22 cellular contexts compared by ENCODE assay signal in genomic region chr3:46670891-46671427, GRCh38. TPM values are rescaled to one million over a fixed set of nuclear protein-coding genes. Genes with fewer than 3 reads are reported as not detected.
DNase-seq lines count a peak whose midpoint lies in the region; ATAC-seq, FAIRE-seq and TF ChIP-seq lines count a peak whose summit lies in the region.
"Had no signal": no experiment of that assay in that cellular context is flagged by ENCODE, and none has a peak within 500 bp of the region (broad histone marks: within the 10 kb centered on the region; RNA-seq: fewer than 3 reads in every experiment).

No MANE protein-coding gene starts in this region.

- H4K5ac ChIP-seq in H1 (ENCODE audit: insufficient read length, low read depth, low read length) = no peak overlapping the region

- TF ChIP-seq CTCF in BE2C (IDR thresholded peaks at IDR 0.05; ENCODE audit: low read depth, low read length) (no peak), GM23338 (conservative IDR thresholded peaks at IDR 0.05; ENCODE audit: low read depth in 2 of 2) (no peak), H1 (IDR thresholded peaks at IDR 0.05; ENCODE audit: control extremely low read depth in 1 of 3, insufficient read depth in 1 of 3, low read depth in 1 of 3, low read length in 3 of 3) (no peak), ovary (IDR thresholded peaks at IDR 0.05) (no peak)

- H3K36me3 Mint-ChIP-seq in GM23338 (ENCODE audit: low read depth) = peaks cover 4% of the 10 kb centered on the region; the same call in 2 of the 3 replicates
- H3K36me3 Mint-ChIP-seq: IgD-negative memory B cell, neural progenitor cell had no signal

- no peak overlapping the region for H2BK12ac ChIP-seq in H1 (ENCODE audit: low read depth, low read length)

- H2AK5ac ChIP-seq in H1 (ENCODE audit: low read depth, low read length) = no peak overlapping the region

- no peak overlapping the region for H3K27ac Mint-ChIP-seq in GM23338
- H3K27ac Mint-ChIP-seq: neural progenitor cell had no signal

- H4K20me1 ChIP-seq in GM23338 (replicated peaks; ENCODE audit: insufficient read depth) (no peaks in the 10 kb centered on the region), H1 (replicated peaks in 1 of 2; ENCODE audit: control insufficient read depth in 1 of 2, insufficient read depth in 2 of 2, low read length in 2 of 2) (peaks cover 0 to under 1% of the 10 kb centered on the region in 2 experiments)

- H3K9me3 Mint-ChIP-seq in GM23338 = no peaks in the 10 kb centered on the region
- H3K9me3 Mint-ChIP-seq: IgD-negative memory B cell, neural progenitor cell had no signal

- no peak for FAIRE-seq in H1 (lab: Jason Lieb, UNC)
- FAIRE-seq: D721Med, G401.6, keratinocyte had no signal

- intact Hi-C loops in ovary (cut with DNase I) = no loop called here

- H3K9me2 ChIP-seq in GM23338 (ENCODE audit: insufficient read depth) = 0 out of 2 replicates have a peak, but pooled peaks cover 4% of the 10 kb centered on the region

- H3K9ac ChIP-seq in H1 (replicated peaks in 1 of 4; ENCODE audit: extremely low read depth in 1 of 4, low read depth in 3 of 4, low read length in 3 of 4) = no peak overlapping the region
- H3K9ac ChIP-seq: neural progenitor cell had no signal

- H3K4ac ChIP-seq in H1 (replicated peaks; ENCODE audit: insufficient read length, low read depth, low read length) = no peak overlapping the region

- no peak for TF ChIP-seq RAD21 in H1 (IDR thresholded peaks at IDR 0.05 in 1 of 2, conservative IDR thresholded peaks at IDR 0.05 in 1 of 2; ENCODE audit: low read depth in 2 of 2, low read length in 2 of 2)

- peak; percentile 0 for DNase-seq in BE2C
- DNase-seq in GM23338 (ENCODE audit: low spot score) = no peak
- peak in 1 of 2 experiments; percentile 41 for DNase-seq in H1 (ENCODE audit: low read depth in 1 of 2, low spot score in 2 of 2)
- peak in 3 of 5 donors; percentile 4 to 17 (median 6) for DNase-seq in ovary
- no peak for DNase-seq in NCI-H345 (lab: John Stamatoyannopoulos, UW)
- no peak for DNase-seq in NCI-H2171 (lab: John Stamatoyannopoulos, UW)
- DNase-seq in NCI-H748 treated with DMSO at 0.1 percent for 48 hours (lab: John Stamatoyannopoulos, UW) = no peak
- DNase-seq: activated CD4-positive, alpha-beta T cell treated with anti-CD3 and anti-CD28 coated beads for 48 hours; hippocampal formation; midbrain; NCI-H187 treated with DMSO at 0.1 percent for 48 hours; NCI-H524; substantia nigra had no signal

- H3K36me3 ChIP-seq in BE2C = no peaks in the 10 kb centered on the region
- H3K36me3 ChIP-seq in GM23338 (ENCODE audit: insufficient read depth) = no peaks in the 10 kb centered on the region
- no peaks in the 10 kb centered on the region for H3K36me3 ChIP-seq in H1 (ENCODE audit: control insufficient read depth in 2 of 4, insufficient read depth in 4 of 4, low read length in 3 of 4)
- H3K36me3 ChIP-seq in ovary = no peaks in the 10 kb centered on the region
- H3K36me3 ChIP-seq: neural progenitor cell, SJCRH30 had no signal

- no peak overlapping the region for H3K4me2 ChIP-seq in GM23338
- H3K4me2 ChIP-seq in H1 (ENCODE audit: insufficient read depth in 1 of 2, low read depth in 2 of 2, low read length in 2 of 2) = no peak overlapping the region
- H3K4me2 ChIP-seq: neural progenitor cell had no signal

- H3K9me3 ChIP-seq in BE2C = no peaks in the 10 kb centered on the region
- no peaks in the 10 kb centered on the region for H3K9me3 ChIP-seq in H1 (ENCODE audit: insufficient read depth in 2 of 2, low read depth in 1 of 2, low read length in 1 of 2)
- H3K9me3 ChIP-seq in ovary = no peaks in the 10 kb centered on the region
- H3K9me3 ChIP-seq: SJCRH30 had no signal

- TF ChIP-seq EP300 in H1 (IDR thresholded peaks at IDR 0.05; ENCODE audit: borderline replicate concordance in 1 of 2, low read depth in 2 of 2, low read length in 2 of 2) (no peak), ovary (IDR thresholded peaks at IDR 0.05) (no peak)

- H3K79me1 ChIP-seq in H1 (ENCODE audit: low read depth, low read length) = no peaks in the 10 kb centered on the region

- no peaks in the 10 kb centered on the region for H3F3A ChIP-seq in GM23338 (replicated peaks; ENCODE audit: low read depth)

- no peak overlapping the region for H2BK120ac ChIP-seq in H1 (replicated peaks; ENCODE audit: low read depth, low read length)

- H3K23ac ChIP-seq in H1 (ENCODE audit: insufficient read length) = no peak overlapping the region

- ATAC-seq in GM23338 = peak; percentile 21; the same call in 2 of the 3 replicates
- ATAC-seq: right cardiac atrium had no signal

- POLR2A ChIA-PET in H1 (lab: Charles Lee; ENCODE audit: partially characterized antibody) = interaction anchor here (0.7 to 0.8 kb wide), 3 partner anchors 14 to 84 kb away, joined by 3 read pairs; no protein-coding TSS in a partner anchor

- peaks cover 15% of the 10 kb centered on the region for H3K27me3 Mint-ChIP-seq in GM23338 (ENCODE audit: insufficient read depth, low read depth, poor library complexity)
- H3K27me3 Mint-ChIP-seq: IgD-negative memory B cell had no signal

- no peak overlapping the region for H3K56ac ChIP-seq in H1 (replicated peaks; ENCODE audit: insufficient read length, low read depth, low read length)

- no peaks in the 10 kb centered on the region for H3K4me1 ChIP-seq in BE2C
- no peaks in the 10 kb centered on the region for H3K4me1 ChIP-seq in GM23338 (ENCODE audit: insufficient read depth)
- no peaks in the 10 kb centered on the region for H3K4me1 ChIP-seq in H1 (replicated peaks in 1 of 4; ENCODE audit: control insufficient read depth in 3 of 4, insufficient read depth in 4 of 4, low read length in 3 of 4)
- H3K4me1 ChIP-seq in ovary (ENCODE audit: insufficient read depth) = no peaks in the 10 kb centered on the region
- H3K4me1 ChIP-seq: neural progenitor cell had no signal

- H3K27ac ChIP-seq in GM23338 (ENCODE audit: low read depth) = no peak overlapping the region
- H3K27ac ChIP-seq in H1 (ENCODE audit: low read depth, low read length) = no peak overlapping the region
- H3K27ac ChIP-seq in ovary = no peak overlapping the region
- H3K27ac ChIP-seq: neural progenitor cell, SJCRH30 had no signal

- H3K4me3 ChIP-seq in BE2C (ENCODE audit: low read depth, low read length) (no peak overlapping the region), GM23338 (no peak overlapping the region), H1 (ENCODE audit: extremely low read depth in 1 of 4, insufficient read depth in 2 of 4, low read depth in 3 of 4, low read length in 4 of 4) (no peak overlapping the region), ovary (no peak overlapping the region)
- H3K4me3 ChIP-seq: neural progenitor cell, SJCRH30 had no signal

- H3K27me3 ChIP-seq in BE2C (no peaks in the 10 kb centered on the region), GM23338 (ENCODE audit: insufficient read depth) (no peaks in the 10 kb centered on the region), H1 (replicated peaks in 1 of 4; ENCODE audit: control insufficient read depth in 3 of 4, extremely low read depth in 1 of 4, insufficient read depth in 3 of 4, low read length in 3 of 4) (no peaks in the 10 kb centered on the region; a peak in 1 of 7 replicates), ovary (no peaks in the 10 kb centered on the region)
- H3K27me3 ChIP-seq: neural progenitor cell, SJCRH30 had no signal

- no peak overlapping the region for H2BK20ac ChIP-seq in H1 (ENCODE audit: low read length)

- no peaks in the 10 kb centered on the region for H3K79me2 ChIP-seq in GM23338 (replicated peaks; ENCODE audit: insufficient read depth)
- no peaks in the 10 kb centered on the region for H3K79me2 ChIP-seq in H1 (ENCODE audit: control insufficient read depth in 1 of 2, insufficient read depth in 2 of 2, low read length in 2 of 2)

- no peak for TF ChIP-seq POLR2A in H1 (IDR thresholded peaks at IDR 0.05; ENCODE audit: control extremely low read depth in 1 of 2, low read depth in 2 of 2, low read length in 2 of 2)
- TF ChIP-seq POLR2A in ovary (IDR thresholded peaks at IDR 0.05) = no peak

- H3K23me2 ChIP-seq in H1 (ENCODE audit: low read depth, low read length) = no peaks in the 10 kb centered on the region

- H2BK5ac ChIP-seq in H1 (ENCODE audit: low read depth, low read length) = 0 out of 2 replicates have a peak overlapping the region, but pooled peaks have one; percentile 44

- H2AFZ ChIP-seq in GM23338 = no peak overlapping the region
- no peak overlapping the region for H2AFZ ChIP-seq in H1 (ENCODE audit: low read length)
- H2AFZ ChIP-seq: neural progenitor cell had no signal

- H2BK15ac ChIP-seq in H1 (ENCODE audit: low read length) = 0 out of 2 replicates have a peak overlapping the region, but pooled peaks have one; percentile 46

- WGBS in H1 (ENCODE audit: extremely low coverage in 1 of 2, insufficient coverage in 1 of 2, insufficient read length in 1 of 2, insufficient replicate concordance in 2 of 2, low coverage in 1 of 2, low lambda C conversion rate in 2 of 2, missing lambda C conversion rate in 1 of 2), 2 experiments = 97% methylated on average over 3 of the region's 4 CpGs; no CpG with 5 or more reads in 1 of the 2 experiments
- WGBS in ovary, 3 donors = 96 to 100% (median 97%) methylated on average over 4 of the region's 4 CpGs

- no peaks in the 10 kb centered on the region; the same call in 2 of the 3 replicates for H3K4me1 Mint-ChIP-seq in GM23338
- H3K4me1 Mint-ChIP-seq: IgD-negative memory B cell had no signal

- CTCF ChIA-PET in H1 (lab: Charles Lee; ENCODE audit: partially characterized antibody) = interaction anchor here (0.6 to 4.3 kb wide), 11 partner anchors 8 to 820 kb away, joined by 3 to 21 read pairs (median 4); no protein-coding TSS in a partner anchor

- H3K14ac ChIP-seq in H1 (ENCODE audit: insufficient read length) = no peak overlapping the region

- no peak overlapping the region for H4K91ac ChIP-seq in H1 (replicated peaks; ENCODE audit: insufficient read length, low read length)

- no peak overlapping the region for H4K8ac ChIP-seq in H1 (ENCODE audit: extremely low read depth, insufficient read depth, low read length)

- no peak overlapping the region for H3K18ac ChIP-seq in H1 (ENCODE audit: extremely low read depth, low read length)

- no peak overlapping the region for H3K4me3 Mint-ChIP-seq in GM23338
- H3K4me3 Mint-ChIP-seq: IgD-negative memory B cell, neural progenitor cell had no signal

RNA-seq across cellular contexts. Expression of gene ALS2CL, which starts 22.5 kb away (rescaled TPM):
- polyA plus RNA-seq in BE2C (2012; ENCODE audit: insufficient read depth, insufficient read length, low read depth) = 0.34 TPM
- 8.7 and 11.8 TPM in 2 replicates for total RNA-seq in GM23338 (2014; rRNA removed; shearing (Covaris generic))
- 2.6 and 3.4 TPM in 2 replicates for polyA plus RNA-seq in GM23338 (2016; fragmentation: Nextera tagmentation; extraction: Ambion mirVana)
- 4.3 and 4.8 TPM in 2 replicates for total RNA-seq in H1 (2021; fragmentation: NEBNext Ultra II Directional; extraction: Animal tissue kit (Norgen Biotek cat#: 25700))
- polyA plus RNA-seq in H1 (2011; rRNA removed) = 5.4 and 7.5 TPM in 2 replicates
- 10.1 TPM for polyA plus RNA-seq in H1 (2011; cell fraction: cytosol; rRNA removed)
- 65.0 TPM for polyA plus RNA-seq in H1 (2011; cell fraction: nucleus; rRNA removed)
- polyA plus RNA-seq in H1 (2012, experiment 1 of 2) = 8.7 to 10.9 TPM (median 9.6 TPM) in 4 replicates
- polyA plus RNA-seq in H1 (2012, experiment 2 of 2) = 4.1 TPM
- 2.3 TPM for polyA plus RNA-seq in H1 (2013, experiment 1 of 2)
- 2.0 TPM for polyA plus RNA-seq in H1 (2013, experiment 2 of 2)
- polyA minus RNA-seq in H1 (2011; rRNA and poly(A)+ RNA removed) = 4.5 and 6.8 TPM in 2 replicates
- polyA minus RNA-seq in H1 (2011; cell fraction: cytosol; rRNA and poly(A)+ RNA removed) = 4.6 TPM
- polyA minus RNA-seq in H1 (2011; cell fraction: nucleus; rRNA and poly(A)+ RNA removed) = 13.9 TPM
- total RNA-seq in ovary = 10 to 100 TPM in 1 of 7 donors, 1 to 10 TPM in 6; 5.7 to 13.2 (median 6.8) TPM
- 1 to 10 TPM; 3.3 to 4.9 TPM for polyA plus RNA-seq in ovary

RNA-seq across cellular contexts. Expression of gene TMIE, which starts 30.2 kb away (rescaled TPM):
- polyA plus RNA-seq in BE2C (2012; ENCODE audit: insufficient read depth, insufficient read length, low read depth) = 0.62 TPM
- total RNA-seq in GM23338 (2014; rRNA removed; shearing (Covaris generic)) = 0.16 and 1.2 TPM in 2 replicates
- polyA plus RNA-seq in GM23338 (2016; fragmentation: Nextera tagmentation; extraction: Ambion mirVana) (0.70 and 0.84 TPM in 2 replicates), H1 (2011; rRNA removed) (0.45 and 0.64 TPM in 2 replicates), ovary (1 to 10 TPM in 1 of 2 donors, under 1 TPM in 1; 0.40 to 1.3 TPM)
- total RNA-seq in H1 (2021; fragmentation: NEBNext Ultra II Directional; extraction: Animal tissue kit (Norgen Biotek cat#: 25700)) = 0.67 and 0.90 TPM in 2 replicates
- polyA plus RNA-seq in H1 (2011; cell fraction: cytosol; rRNA removed) = 1.0 TPM
- 0.87 TPM for polyA plus RNA-seq in H1 (2011; cell fraction: nucleus; rRNA removed)
- polyA plus RNA-seq in H1 (2012, experiment 1 of 2) = 0.28 to 1.0 TPM (median 0.62 TPM) in 4 replicates
- polyA plus RNA-seq in H1 (2012, experiment 2 of 2) = 0.56 TPM
- polyA plus RNA-seq in H1 (2013, experiment 1 of 2) = 0.22 TPM
- polyA plus RNA-seq in H1 (2013, experiment 2 of 2) = 0.35 TPM
- polyA minus RNA-seq in H1 (2011; rRNA and poly(A)+ RNA removed) = 0.49 and 0.88 TPM in 2 replicates
- not detected for polyA minus RNA-seq in H1 (2011; cell fraction: cytosol; rRNA and poly(A)+ RNA removed)
- 1.3 TPM for polyA minus RNA-seq in H1 (2011; cell fraction: nucleus; rRNA and poly(A)+ RNA removed)
- total RNA-seq in ovary = 1 to 10 TPM in 3 of 7 donors, under 1 TPM in 3, not detected in 1; 0.50 to 2.4 (median 1.0) TPM
- polyA plus RNA-seq: IgD-negative memory B cell had no signal

RNA-seq across cellular contexts. Expression of gene PRSS50, which starts 46.7 kb away (rescaled TPM):
- polyA plus RNA-seq in BE2C (2012; ENCODE audit: insufficient read depth, insufficient read length, low read depth) = not detected
- total RNA-seq in GM23338 (2014; rRNA removed; shearing (Covaris generic)) = 1.4 and 1.5 TPM in 2 replicates
- polyA plus RNA-seq in GM23338 (2016; fragmentation: Nextera tagmentation; extraction: Ambion mirVana) (0.50 and 0.60 TPM in 2 replicates), H1 (2011; rRNA removed) (0.71 and 1.1 TPM in 2 replicates), ovary (under 1 TPM in 1 of 2 donors, not detected in 1; 0.23 TPM)
- total RNA-seq in H1 (2021; fragmentation: NEBNext Ultra II Directional; extraction: Animal tissue kit (Norgen Biotek cat#: 25700)) = 0.47 and 0.73 TPM in 2 replicates
- polyA plus RNA-seq in H1 (2011; cell fraction: cytosol; rRNA removed) = 1.3 TPM
- 6.9 TPM for polyA plus RNA-seq in H1 (2011; cell fraction: nucleus; rRNA removed)
- 0.40 to 1.3 TPM (median 0.71 TPM) in 4 replicates for polyA plus RNA-seq in H1 (2012, experiment 1 of 2)
- polyA plus RNA-seq in H1 (2012, experiment 2 of 2) = 0.16 TPM
- polyA plus RNA-seq in H1 (2013, experiment 1 of 2) = 0.34 TPM
- 0.37 TPM for polyA plus RNA-seq in H1 (2013, experiment 2 of 2)
- 0.32 TPM in 1 of 2 replicates, not detected in the other for polyA minus RNA-seq in H1 (2011; rRNA and poly(A)+ RNA removed)
- polyA minus RNA-seq in H1 (2011; cell fraction: cytosol; rRNA and poly(A)+ RNA removed) = not detected
- 1.7 TPM for polyA minus RNA-seq in H1 (2011; cell fraction: nucleus; rRNA and poly(A)+ RNA removed)
- total RNA-seq in ovary = under 1 TPM; 0.12 to 0.69 (median 0.35) TPM
- total RNA-seq: SJCRH30 had no signal
- polyA plus RNA-seq: BJ, IgD-negative memory B cell, keratinocyte had no signal

RNA-seq across cellular contexts. Expression of gene FAM240A, which starts 58.6 kb away (rescaled TPM):
- not detected for polyA plus RNA-seq in BE2C (2012; ENCODE audit: insufficient read depth, insufficient read length, low read depth)
- not detected in 2 replicates for total RNA-seq in GM23338 (2014; rRNA removed; shearing (Covaris generic))
- polyA plus RNA-seq in GM23338 (2016; fragmentation: Nextera tagmentation; extraction: Ambion mirVana) (0.18 TPM in 1 of 2 replicates, not detected in the other), H1 (2011; rRNA removed) (0.06 and 0.08 TPM in 2 replicates), ovary (not detected)
- total RNA-seq in H1 (2021; fragmentation: NEBNext Ultra II Directional; extraction: Animal tissue kit (Norgen Biotek cat#: 25700)) = 0.17 TPM in 1 of 2 replicates, not detected in the other
- polyA plus RNA-seq in H1 (2011; cell fraction: cytosol; rRNA removed) = 0.12 TPM
- polyA plus RNA-seq in H1 (2011; cell fraction: nucleus; rRNA removed) = not detected
- polyA plus RNA-seq in H1 (2012, experiment 1 of 2) = 0.16 to 0.32 TPM (median 0.16 TPM) in 3 of 4 replicates, not detected in the other
- polyA plus RNA-seq in H1 (2012, experiment 2 of 2) = not detected
- polyA plus RNA-seq in H1 (2013, experiment 1 of 2) = 0.08 TPM
- 0.11 TPM for polyA plus RNA-seq in H1 (2013, experiment 2 of 2)
- polyA minus RNA-seq in H1 (2011; rRNA and poly(A)+ RNA removed) = not detected in 2 replicates
- not detected for polyA minus RNA-seq in H1 (2011; cell fraction: cytosol; rRNA and poly(A)+ RNA removed)
- polyA minus RNA-seq in H1 (2011; cell fraction: nucleus; rRNA and poly(A)+ RNA removed) = not detected
- total RNA-seq in ovary = under 1 TPM in 1 of 7 donors, not detected in 6; 0.17 TPM
- total RNA-seq: right cardiac atrium, SJCRH30 had no signal
- polyA plus RNA-seq: adipose tissue, BJ, IgD-negative memory B cell, keratinocyte, right cardiac atrium had no signal

Comparison
In these comparisons a context has a peak if more than half of its experiments do, and no peak if none do; other contexts are left out.
1. DNase-seq: peak in BE2C (single experiment) and ovary (3 of 5); none in GM23338 (single experiment), NCI-H345 (single experiment), NCI-H2171 (single experiment) and NCI-H748 treated with DMSO at 0.1 percent for 48 hours (single experiment).